Comparison of ENCODE assay signal across 8 cellular contexts in the genomic region with DNA sequence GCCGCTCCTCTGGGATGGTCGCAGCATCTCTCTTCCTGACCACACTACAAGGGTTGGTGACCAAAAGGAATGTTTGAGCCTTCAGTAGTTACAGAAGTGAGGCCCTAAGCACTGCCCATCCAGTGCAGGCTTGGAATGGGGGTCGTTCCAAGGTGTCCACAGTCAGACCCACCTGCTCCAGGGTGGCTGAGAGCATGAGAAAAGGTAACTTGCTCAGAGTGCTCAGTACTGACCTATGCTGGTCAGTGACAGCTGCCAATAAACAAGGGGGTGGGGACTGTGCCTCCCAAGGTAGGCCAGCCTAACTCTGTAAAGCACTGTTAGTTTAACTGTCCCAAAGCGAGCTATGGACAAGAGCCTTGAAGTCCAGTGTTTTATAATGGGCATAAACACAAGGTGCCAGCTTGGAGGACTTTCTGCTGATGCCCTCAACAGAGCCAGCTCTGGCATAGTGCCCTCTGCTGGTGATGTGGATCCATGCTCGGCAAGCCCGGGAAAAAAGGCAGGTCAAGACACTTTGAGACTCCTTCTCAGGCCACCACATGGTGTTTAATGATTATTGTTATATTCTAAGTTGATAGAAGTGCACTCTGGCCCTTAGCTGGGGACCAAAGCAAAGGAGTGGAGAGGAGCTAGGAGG.
DNase-seq lines count a peak whose midpoint lies in the region; ATAC-seq and TF ChIP-seq lines count a peak whose summit lies in the region.

No MANE protein-coding gene starts in this region.

- no peaks in the 10 kb centered on the region for H3K4me1 Mint-ChIP-seq in activated CD4-positive, alpha-beta T cell treated with anti-CD3 and anti-CD28 coated beads, Interleukin-2, amount 10 ng/mL, durations not matched to agents 24 days and 14 days

- H3K4me1 ChIP-seq in lower lobe of right lung = no peaks in the 10 kb centered on the region

- peak; percentile 26 for DNase-seq in NK-92 treated with Interleukin-12 subunit alpha and Interleukin-12 subunit beta, amount 100 ng/mL, for 24 hours (lab: John Stamatoyannopoulos, UW)
- DNase-seq in NK-92 (lab: John Stamatoyannopoulos, UW; ENCODE audit: unreplicated experiment) (no peak), NCI-H2107 treated with DMSO at 0.1 percent for 48 hours (lab: John Stamatoyannopoulos, UW; ENCODE audit: unreplicated experiment) (peak; percentile 39), dermis blood vessel endothelial cell (peak; percentile 77), lower lobe of right lung (peak; percentile 73)
- DNase-seq in activated CD4-positive, alpha-beta T cell treated with anti-CD3 and anti-CD28 coated beads, Interleukin-2, amount 10 ng/mL, durations not matched to agents 24 days and 14 days = peak; percentile 88
- peak; percentile 20 to 37 for DNase-seq in stimulated activated CD8-positive, alpha-beta memory T cell treated with anti-CD3 and anti-CD28 coated beads, Interleukin-2, amount 100 ng/mL, for 48 hours (ENCODE audit: low read depth in 2 of 2)

- no peaks in the 10 kb centered on the region for H3K36me3 ChIP-seq in lower lobe of right lung

- H3K27me3 Mint-ChIP-seq in activated CD4-positive, alpha-beta T cell treated with anti-CD3 and anti-CD28 coated beads, Interleukin-2, amount 10 ng/mL, durations not matched to agents 24 days and 14 days = peaks cover 2% of the 10 kb centered on the region

- H3K4me3 ChIP-seq in lower lobe of right lung = no peak overlapping the region

- intact Hi-C loops in activated CD4-positive, alpha-beta T cell treated with anti-CD3 and anti-CD28 coated beads, Interleukin-2, amount 10 ng/mL, durations not matched to agents 24 days and 14 days (cut with micrococcal nuclease) = loop anchor here (1.0 to 5.0 kb wide), 3 partner anchors 149 to 338 kb away; no protein-coding TSS in a partner anchor
- intact Hi-C loops in lower lobe of right lung (cut with DNase I) = loop anchor here (5.0 kb wide), 2 partner anchors 209 to 339 kb away; no protein-coding TSS in a partner anchor

- no peak overlapping the region for H3K27ac Mint-ChIP-seq in activated CD4-positive, alpha-beta T cell treated with anti-CD3 and anti-CD28 coated beads, Interleukin-2, amount 10 ng/mL, durations not matched to agents 24 days and 14 days

- H3K36me3 Mint-ChIP-seq in activated CD4-positive, alpha-beta T cell treated with anti-CD3 and anti-CD28 coated beads, Interleukin-2, amount 10 ng/mL, durations not matched to agents 24 days and 14 days (ENCODE audit: low read depth) = no peaks in the 10 kb centered on the region

- peak; percentile 69 for TF ChIP-seq CTCF in lower lobe of right lung (IDR thresholded peaks at IDR 0.05)

- no peaks in the 10 kb centered on the region for H3K9me3 ChIP-seq in lower lobe of right lung

- H3K9me3 Mint-ChIP-seq in activated CD4-positive, alpha-beta T cell treated with anti-CD3 and anti-CD28 coated beads, Interleukin-2, amount 10 ng/mL, durations not matched to agents 24 days and 14 days = no peaks in the 10 kb centered on the region

- ATAC-seq in HG02588 (IDR thresholded peaks at IDR 0.05; ENCODE audit: unreplicated experiment) = peak; percentile 58
- ATAC-seq in lower lobe of right lung = peak; percentile 73 to 79

- H3K27me3 ChIP-seq in lower lobe of right lung (ENCODE audit: low read depth) = no peaks in the 10 kb centered on the region

- no peak overlapping the region for H3K4me3 Mint-ChIP-seq in activated CD4-positive, alpha-beta T cell treated with anti-CD3 and anti-CD28 coated beads, Interleukin-2, amount 10 ng/mL, durations not matched to agents 24 days and 14 days

- H3K27ac ChIP-seq in lower lobe of right lung = no peak overlapping the region
